In genomic region chr16:10808850-10809249, GRCh38 we compare ENCODE assay signal across 1 cellular context.
TF ChIP-seq lines count a peak whose summit lies in the region.

No MANE protein-coding gene starts in this region.

TF ChIP-seq in GM12878, 131 proteins besides CTCF, POLR2A, EP300 and RAD21 (continued from another document):
- TF ChIP-seq CBX5 (IDR thresholded peaks at IDR 0.05; ENCODE audit: low read depth) (no peak), USF1 (IDR thresholded peaks at IDR 0.05; ENCODE audit: borderline replicate concordance, extremely low read length, insufficient read depth, low read depth, low read length) (no peak), GABPA (IDR thresholded peaks at IDR 0.05; ENCODE audit: low read depth) (no peak), ZBTB4 (CRISPR knock-in tag; IDR thresholded peaks at IDR 0.05) (no peak), NR2F1 (conservative IDR thresholded peaks at IDR 0.05) (no peak), PRDM15 (CRISPR knock-in tag; IDR thresholded peaks at IDR 0.05) (no peak), YY1 (IDR thresholded peaks at IDR 0.05; ENCODE audit: low read depth, low read length) (no peak), ZBTB40 (IDR thresholded peaks at IDR 0.05; ENCODE audit: borderline replicate concordance) (no peak)
TF ChIP-seq in GM12878: peak in this region for 0.
